1 cellular context compared by ENCODE assay signal in genomic region chr4:88591787-88592599, GRCh38.
TF ChIP-seq lines count a peak whose summit lies in the region.

TSS of gene HERC3 (plus strand) at chr4:88592480. CDS start at chr4:88605824, 13,344 bp downstream.

TF ChIP-seq in HepG2, 621 proteins besides CTCF, POLR2A, EP300 and RAD21 (continued from another document and continues in another):
- TF ChIP-seq ZNF616 (CRISPR knock-in tag; IDR thresholded peaks at IDR 0.05; ENCODE audit: low read depth) = 0 out of 2 replicates have a peak, but pooled peaks have one; percentile 40
- 0 out of 2 replicates have a peak, but pooled peaks have one; percentile 11 for TF ChIP-seq RXRB (CRISPR knock-in tag; IDR thresholded peaks at IDR 0.05; ENCODE audit: borderline replicate concordance)
- TF ChIP-seq MNT (IDR thresholded peaks at IDR 0.05) = no peak
- TF ChIP-seq ZNF609 (CRISPR knock-in tag; IDR thresholded peaks at IDR 0.05; ENCODE audit: borderline replicate concordance) = no peak
- no peak for TF ChIP-seq NONO (IDR thresholded peaks at IDR 0.05)
- no peak for TF ChIP-seq NONO (CRISPR knock-in tag; conservative IDR thresholded peaks at IDR 0.05)
- no peak for TF ChIP-seq CEBPZ (IDR thresholded peaks at IDR 0.05; ENCODE audit: low read length)
- TF ChIP-seq ZNF619 (CRISPR knock-in tag; IDR thresholded peaks at IDR 0.05) = no peak
- no peak for TF ChIP-seq AHDC1 (CRISPR knock-in tag; IDR thresholded peaks at IDR 0.05; ENCODE audit: borderline replicate concordance)
- no peak for TF ChIP-seq FOXA3 (CRISPR knock-in tag; IDR thresholded peaks at IDR 0.05)
- TF ChIP-seq GLI4 (CRISPR knock-in tag; IDR thresholded peaks at IDR 0.05; ENCODE audit: borderline replicate concordance) = no peak
- TF ChIP-seq SUZ12 (IDR thresholded peaks at IDR 0.05; ENCODE audit: low read depth, low read length) = no peak
- no peak; the same call in 1 of the 2 replicates for TF ChIP-seq ZFP91 (CRISPR knock-in tag; IDR thresholded peaks at IDR 0.05; ENCODE audit: borderline replicate concordance)
- 0 out of 2 replicates have a peak, but pooled peaks have one; percentile 25 for TF ChIP-seq SMAD1 (CRISPR knock-in tag; IDR thresholded peaks at IDR 0.05; ENCODE audit: borderline replicate concordance, low read depth)
- no peak for TF ChIP-seq ZSCAN22 (CRISPR knock-in tag; IDR thresholded peaks at IDR 0.05)
- no peak; the same call in 1 of the 2 replicates for TF ChIP-seq MYPOP (CRISPR knock-in tag; IDR thresholded peaks at IDR 0.05)
- TF ChIP-seq POGK (CRISPR knock-in tag; conservative IDR thresholded peaks at IDR 0.05) = peak; percentile 83
- TF ChIP-seq NR0B2 (CRISPR knock-in tag; IDR thresholded peaks at IDR 0.05) = no peak
- no peak for TF ChIP-seq ZNF24 (IDR thresholded peaks at IDR 0.05)
- 0 out of 2 replicates have a peak, but pooled peaks have one; percentile 27 for TF ChIP-seq PRDM15 (CRISPR knock-in tag; IDR thresholded peaks at IDR 0.05)
- TF ChIP-seq CSRNP2 (CRISPR knock-in tag; conservative IDR thresholded peaks at IDR 0.05; ENCODE audit: low read depth) = no peak
- TF ChIP-seq ZNF614 (CRISPR knock-in tag; IDR thresholded peaks at IDR 0.05; ENCODE audit: borderline replicate concordance) = peak; percentile 43; the same call in 1 of the 2 replicates
